Comparison of ENCODE assay signal across 1 cellular context in genomic region chr5:170132642-170133448, GRCh38.
TF ChIP-seq lines count a peak whose summit lies in the region.

No MANE protein-coding gene starts in this region.

TF ChIP-seq in SK-N-SH, 30 proteins besides CTCF, POLR2A, EP300 and RAD21 (continued from another document):
- TF ChIP-seq, protein P1, sequence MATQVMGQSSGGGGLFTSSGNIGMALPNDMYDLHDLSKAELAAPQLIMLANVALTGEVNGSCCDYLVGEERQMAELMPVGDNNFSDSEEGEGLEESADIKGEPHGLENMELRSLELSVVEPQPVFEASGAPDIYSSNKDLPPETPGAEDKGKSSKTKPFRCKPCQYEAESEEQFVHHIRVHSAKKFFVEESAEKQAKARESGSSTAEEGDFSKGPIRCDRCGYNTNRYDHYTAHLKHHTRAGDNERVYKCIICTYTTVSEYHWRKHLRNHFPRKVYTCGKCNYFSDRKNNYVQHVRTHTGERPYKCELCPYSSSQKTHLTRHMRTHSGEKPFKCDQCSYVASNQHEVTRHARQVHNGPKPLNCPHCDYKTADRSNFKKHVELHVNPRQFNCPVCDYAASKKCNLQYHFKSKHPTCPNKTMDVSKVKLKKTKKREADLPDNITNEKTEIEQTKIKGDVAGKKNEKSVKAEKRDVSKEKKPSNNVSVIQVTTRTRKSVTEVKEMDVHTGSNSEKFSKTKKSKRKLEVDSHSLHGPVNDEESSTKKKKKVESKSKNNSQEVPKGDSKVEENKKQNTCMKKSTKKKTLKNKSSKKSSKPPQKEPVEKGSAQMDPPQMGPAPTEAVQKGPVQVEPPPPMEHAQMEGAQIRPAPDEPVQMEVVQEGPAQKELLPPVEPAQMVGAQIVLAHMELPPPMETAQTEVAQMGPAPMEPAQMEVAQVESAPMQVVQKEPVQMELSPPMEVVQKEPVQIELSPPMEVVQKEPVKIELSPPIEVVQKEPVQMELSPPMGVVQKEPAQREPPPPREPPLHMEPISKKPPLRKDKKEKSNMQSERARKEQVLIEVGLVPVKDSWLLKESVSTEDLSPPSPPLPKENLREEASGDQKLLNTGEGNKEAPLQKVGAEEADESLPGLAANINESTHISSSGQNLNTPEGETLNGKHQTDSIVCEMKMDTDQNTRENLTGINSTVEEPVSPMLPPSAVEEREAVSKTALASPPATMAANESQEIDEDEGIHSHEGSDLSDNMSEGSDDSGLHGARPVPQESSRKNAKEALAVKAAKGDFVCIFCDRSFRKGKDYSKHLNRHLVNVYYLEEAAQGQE (IDR thresholded peaks at IDR 0.05; ENCODE audit: low read depth, low read length), result no peak
- TF ChIP-seq USF2 (IDR thresholded peaks at IDR 0.05; ENCODE audit: borderline replicate concordance, low read depth, low read length) (no peak), JUND (IDR thresholded peaks at IDR 0.05) (peak; percentile 63), FOXM1 (IDR thresholded peaks at IDR 0.05; ENCODE audit: low read depth) (no peak), SIN3A (IDR thresholded peaks at IDR 0.05; ENCODE audit: borderline replicate concordance, low read depth, low read length) (no peak), POLR2AphosphoS5 (IDR thresholded peaks at IDR 0.05; ENCODE audit: low read depth, low read length) (no peak; the same call in 1 of the 2 replicates), GABPA (IDR thresholded peaks at IDR 0.05; ENCODE audit: low read depth) (no peak), GATA2 (CRISPR knock-in tag; IDR thresholded peaks at IDR 0.05) (no peak), MAX (IDR thresholded peaks at IDR 0.05; ENCODE audit: low read depth) (0 out of 2 replicates have a peak, but pooled peaks have one; percentile 44), MXI1 (IDR thresholded peaks at IDR 0.05; ENCODE audit: low read depth, low read length) (no peak), FOSL2 (IDR thresholded peaks at IDR 0.05; ENCODE audit: borderline replicate concordance, low read depth) (peak; percentile 58; the same call in 1 of the 2 replicates), FOXJ3 (CRISPR knock-in tag; IDR thresholded peaks at IDR 0.05) (no peak), TAF1 (IDR thresholded peaks at IDR 0.05; ENCODE audit: borderline replicate concordance, low read depth, low read length) (no peak), YY1 (IDR thresholded peaks at IDR 0.05; ENCODE audit: low read depth) (no peak)
